Comparison of ENCODE assay signal across 12 cellular contexts in the genomic region with DNA sequence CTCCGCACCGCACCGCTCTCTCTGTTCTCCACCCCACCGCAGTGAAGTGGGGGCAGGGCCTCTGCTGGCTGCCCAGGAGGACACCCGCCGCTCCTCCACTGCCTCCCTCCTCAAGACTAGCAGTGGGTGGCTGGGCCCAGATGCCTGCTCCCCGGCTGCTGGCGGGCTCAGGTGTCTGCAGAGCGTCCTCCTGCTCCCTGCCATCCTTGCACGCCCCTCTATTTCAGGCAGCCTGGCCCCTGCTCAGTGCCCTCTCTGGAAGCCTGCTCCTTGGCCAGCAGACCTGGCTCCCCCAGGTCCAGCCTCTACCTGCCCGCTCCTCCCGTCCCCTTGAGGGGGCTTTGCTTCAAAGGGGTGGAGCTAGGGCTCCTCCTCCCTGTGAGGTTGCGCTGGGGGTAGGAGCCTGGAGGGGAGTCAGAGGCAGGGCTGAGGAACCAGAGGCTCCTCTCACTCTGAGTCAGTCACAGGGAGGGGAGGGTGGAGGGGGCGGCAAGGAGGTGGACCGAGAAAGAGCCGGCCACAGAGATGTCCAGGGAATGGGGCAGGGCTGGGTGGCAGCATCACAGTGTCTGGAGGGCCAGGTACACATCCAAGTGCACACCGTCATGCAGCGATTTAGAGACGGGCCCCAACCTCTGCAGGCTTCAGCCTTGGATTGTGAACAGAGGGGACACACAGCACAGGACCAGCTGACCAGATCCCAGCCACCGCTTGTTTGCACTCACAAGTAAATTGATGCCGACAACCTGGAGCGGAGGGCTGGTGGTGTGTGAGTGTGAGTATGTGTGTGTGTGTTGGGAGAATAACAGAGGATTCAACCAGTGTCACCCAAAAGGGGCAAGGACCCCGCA. TPM values are rescaled to one million over a fixed set of nuclear protein-coding genes. Genes with fewer than 3 reads are reported as not detected.
DNase-seq lines count a peak whose midpoint lies in the region; ATAC-seq and TF ChIP-seq lines count a peak whose summit lies in the region.
"Had no signal": no experiment of that assay in that cellular context is flagged by ENCODE, and none has a peak within 500 bp of the region (broad histone marks: within the 10 kb centered on the region; RNA-seq: fewer than 3 reads in every experiment).

No MANE protein-coding gene starts in this region.

- H3K36me3 ChIP-seq in ovary = no peaks in the 10 kb centered on the region

- no peaks in the 10 kb centered on the region for H3K9me3 ChIP-seq in ovary

- WGBS in ovary, 3 donors = 38 to 45% (median 43%) methylated on average over 23 of the region's 23 CpGs

- no peak overlapping the region for H3K4me3 Mint-ChIP-seq in activated T-helper 2 cell treated with anti-CD3 and anti-CD28 coated beads, Interferon-gamma antibody, Interleukin-2, Interleukin-4, amounts not matched to agents 10 μg/mL and 5 μg/mL and 100 μg/mL, durations not matched to agents 14 hours and 24 hours and 36 hours (ENCODE audit: low read depth)
- H3K4me3 Mint-ChIP-seq in activated naive CD8-positive, alpha-beta T cell treated with anti-CD3 and anti-CD28 coated beads for 36 hours = no peak overlapping the region
- H3K4me3 Mint-ChIP-seq: activated T-cell treated with anti-CD3 and anti-CD28 coated beads, Interleukin-2, amount 50 U/mL, for 72 hours had no signal

- H3K4me1 ChIP-seq in ovary (ENCODE audit: insufficient read depth) = peaks cover 49% of the 10 kb centered on the region

- no peak for ATAC-seq in GM18498 (IDR thresholded peaks at IDR 0.05; ENCODE audit: unreplicated experiment)
- ATAC-seq: activated T-cell treated with anti-CD3 and anti-CD28 coated beads, Interleukin-2, amount 50 U/mL, for 72 hours had no signal

- no peak for TF ChIP-seq EP300 in ovary (IDR thresholded peaks at IDR 0.05)

- H3K27me3 Mint-ChIP-seq in activated T-helper 2 cell treated with anti-CD3 and anti-CD28 coated beads, Interferon-gamma antibody, Interleukin-2, Interleukin-4, amounts not matched to agents 10 μg/mL and 5 μg/mL and 100 μg/mL, durations not matched to agents 14 hours and 24 hours and 36 hours (ENCODE audit: low read depth) = peaks cover 5% of the 10 kb centered on the region
- H3K27me3 Mint-ChIP-seq in activated naive CD8-positive, alpha-beta T cell treated with anti-CD3 and anti-CD28 coated beads for 36 hours = no peaks in the 10 kb centered on the region

- no peaks in the 10 kb centered on the region for H3K36me3 Mint-ChIP-seq in activated T-helper 2 cell treated with anti-CD3 and anti-CD28 coated beads, Interferon-gamma antibody, Interleukin-2, Interleukin-4, amounts not matched to agents 10 μg/mL and 5 μg/mL and 100 μg/mL, durations not matched to agents 14 hours and 24 hours and 36 hours (ENCODE audit: low read depth)
- H3K36me3 Mint-ChIP-seq in activated naive CD8-positive, alpha-beta T cell treated with anti-CD3 and anti-CD28 coated beads for 36 hours = no peaks in the 10 kb centered on the region

- DNase-seq in EH (ENCODE audit: low read depth) (peak; percentile 75), M059J (ENCODE audit: low read depth) (peak; percentile 42), fibroblast of mammary gland (ENCODE audit: low read depth) (peak; percentile 67), ovary (peak; percentile 65 to 73 (median 68)), GM19240 (ENCODE audit: insufficient read length, low spot score) (no peak)
- DNase-seq in activated T-helper 2 cell treated with anti-CD3 and anti-CD28 coated beads, Interferon-gamma antibody, Interleukin-2, Interleukin-4, amounts not matched to agents 10 μg/mL and 5 μg/mL and 100 μg/mL, durations not matched to agents 14 hours and 24 hours and 36 hours (ENCODE audit: low spot score) = no peak
- no peak for DNase-seq in activated naive CD8-positive, alpha-beta T cell treated with anti-CD3 and anti-CD28 coated beads for 36 hours
- DNase-seq: activated T-cell treated with anti-CD3 and anti-CD28 coated beads, Interleukin-2, amount 50 U/mL, for 72 hours; NCI-H526; T-helper 2 cell had no signal

- H3K4me3 ChIP-seq in fibroblast of mammary gland (ENCODE audit: control insufficient read depth, low read depth, low read length) = peak overlapping the region; percentile 25
- H3K4me3 ChIP-seq in ovary = no peak overlapping the region
- H3K4me3 ChIP-seq: dorsolateral prefrontal cortex had no signal

- intact Hi-C loops in ovary (cut with DNase I) = no loop called here
- intact Hi-C loops in activated T-helper 2 cell treated with anti-CD3 and anti-CD28 coated beads, Interferon-gamma antibody, Interleukin-2, Interleukin-4, amounts not matched to agents 10 μg/mL and 5 μg/mL and 100 μg/mL, durations not matched to agents 14 hours and 24 hours and 36 hours (cut with micrococcal nuclease) = no loop called here

- no peak overlapping the region for H3K27ac Mint-ChIP-seq in activated T-helper 2 cell treated with anti-CD3 and anti-CD28 coated beads, Interferon-gamma antibody, Interleukin-2, Interleukin-4, amounts not matched to agents 10 μg/mL and 5 μg/mL and 100 μg/mL, durations not matched to agents 14 hours and 24 hours and 36 hours
- no peak overlapping the region for H3K27ac Mint-ChIP-seq in activated naive CD8-positive, alpha-beta T cell treated with anti-CD3 and anti-CD28 coated beads for 36 hours
- H3K27ac Mint-ChIP-seq: activated T-cell treated with anti-CD3 and anti-CD28 coated beads, Interleukin-2, amount 50 U/mL, for 72 hours had no signal

- no peak for TF ChIP-seq POLR2A in ovary (IDR thresholded peaks at IDR 0.05)

- no peaks in the 10 kb centered on the region for H3K27me3 ChIP-seq in ovary

- TF ChIP-seq CTCF in fibroblast of mammary gland (conservative IDR thresholded peaks at IDR 0.05; ENCODE audit: control insufficient read depth, insufficient read depth, low read depth, low read length) = no peak
- TF ChIP-seq CTCF in ovary (IDR thresholded peaks at IDR 0.05) = no peak

- peaks cover 4% of the 10 kb centered on the region for H3K4me1 Mint-ChIP-seq in activated T-helper 2 cell treated with anti-CD3 and anti-CD28 coated beads, Interferon-gamma antibody, Interleukin-2, Interleukin-4, amounts not matched to agents 10 μg/mL and 5 μg/mL and 100 μg/mL, durations not matched to agents 14 hours and 24 hours and 36 hours (ENCODE audit: low read depth)
- H3K4me1 Mint-ChIP-seq in activated naive CD8-positive, alpha-beta T cell treated with anti-CD3 and anti-CD28 coated beads for 36 hours = no peaks in the 10 kb centered on the region

- H3K27ac ChIP-seq in ovary = peak overlapping the region; percentile 76 to 77
- H3K27ac ChIP-seq: dorsolateral prefrontal cortex had no signal

- H3K9me3 Mint-ChIP-seq in activated T-helper 2 cell treated with anti-CD3 and anti-CD28 coated beads, Interferon-gamma antibody, Interleukin-2, Interleukin-4, amounts not matched to agents 10 μg/mL and 5 μg/mL and 100 μg/mL, durations not matched to agents 14 hours and 24 hours and 36 hours = no peaks in the 10 kb centered on the region
- H3K9me3 Mint-ChIP-seq in activated naive CD8-positive, alpha-beta T cell treated with anti-CD3 and anti-CD28 coated beads for 36 hours = no peaks in the 10 kb centered on the region
- H3K9me3 Mint-ChIP-seq: activated T-cell treated with anti-CD3 and anti-CD28 coated beads, Interleukin-2, amount 50 U/mL, for 72 hours had no signal

RNA-seq across cellular contexts. Expression of gene TMEM92, which starts 9.8 kb away (rescaled TPM):
- 0.99 and 5.2 TPM in 2 replicates for total RNA-seq in M059J (2014; rRNA removed; shearing (Covaris generic))
- total RNA-seq in ovary = 1 to 10 TPM in 6 of 7 donors, under 1 TPM in 1; 0.34 to 3.5 (median 1.6) TPM
- 1 to 10 TPM in 1 of 2 donors, under 1 TPM in 1; 0.32 to 2.5 TPM for polyA plus RNA-seq in ovary
- 1.5 and 1.6 TPM in 2 replicates for total RNA-seq in activated T-helper 2 cell treated with anti-CD3 and anti-CD28 coated beads, Interferon-gamma antibody, Interleukin-2, Interleukin-4, amounts not matched to agents 10 μg/mL and 5 μg/mL and 100 μg/mL, durations not matched to agents 14 hours and 24 hours and 36 hours
- total RNA-seq in activated naive CD8-positive, alpha-beta T cell treated with anti-CD3 and anti-CD28 coated beads for 36 hours = not detected

Comparison
In these comparisons a context has a peak if more than half of its experiments do, and no peak if none do; other contexts are left out.
1. DNase-seq: peak in EH (single experiment), M059J (single experiment), fibroblast of mammary gland (single experiment) and ovary (5 of 5); none in activated T-helper 2 cell treated with anti-CD3 and anti-CD28 coated beads, Interferon-gamma antibody, Interleukin-2, Interleukin-4, amounts not matched to agents 10 μg/mL and 5 μg/mL and 100 μg/mL, durations not matched to agents 14 hours and 24 hours and 36 hours (single experiment), GM19240 (single experiment) and activated naive CD8-positive, alpha-beta T cell treated with anti-CD3 and anti-CD28 coated beads for 36 hours (single experiment).